In genomic region chr1:168513656-168514404, GRCh38 we compare ENCODE assay signal across 15 cellular contexts. TPM values are rescaled to one million over a fixed set of nuclear protein-coding genes. Genes with fewer than 3 reads are reported as not detected.
DNase-seq lines count a peak whose midpoint lies in the region; ATAC-seq and TF ChIP-seq lines count a peak whose summit lies in the region.
"Had no signal": no experiment of that assay in that cellular context is flagged by ENCODE, and none has a peak within 500 bp of the region (broad histone marks: within the 10 kb centered on the region; RNA-seq: fewer than 3 reads in every experiment).

No MANE protein-coding gene starts in this region.

- no peaks in the 10 kb centered on the region for H3K27me3 Mint-ChIP-seq in CD4-positive, alpha-beta T cell
- H3K27me3 Mint-ChIP-seq in naive thymus-derived CD8-positive, alpha-beta T cell = no peaks in the 10 kb centered on the region

- no peaks in the 10 kb centered on the region for H3K9me3 Mint-ChIP-seq in CD4-positive, alpha-beta T cell
- H3K9me3 Mint-ChIP-seq in naive thymus-derived CD8-positive, alpha-beta T cell = no peaks in the 10 kb centered on the region

- H3K27ac Mint-ChIP-seq in CD4-positive, alpha-beta T cell = peak overlapping the region; percentile 28
- peak overlapping the region; percentile 85 to 96 (median 90) for H3K27ac Mint-ChIP-seq in naive thymus-derived CD8-positive, alpha-beta T cell

- no peak overlapping the region for H3K4me3 ChIP-seq in cardiac fibroblast (replicated peaks in 1 of 2; ENCODE audit: low read depth in 2 of 2, low read length in 2 of 2)
- H3K4me3 ChIP-seq: SK-N-MC had no signal

- intact Hi-C loops in CD4-positive, alpha-beta T cell (cut with DNase I, micrococcal nuclease) = loop anchor here in 1 of 2 experiments (10.0 kb wide), 1 partner anchor 69 kb away; no protein-coding TSS in a partner anchor

- H3K36me3 Mint-ChIP-seq in CD4-positive, alpha-beta T cell (ENCODE audit: low read depth) = no peaks in the 10 kb centered on the region
- no peaks in the 10 kb centered on the region for H3K36me3 Mint-ChIP-seq in naive thymus-derived CD8-positive, alpha-beta T cell

- CTCF ChIA-PET in CD4-positive, alpha-beta T cell (lab: Charles Lee) = no interaction called here

- peak overlapping the region; percentile 69 for H3K4me3 Mint-ChIP-seq in CD4-positive, alpha-beta T cell
- H3K4me3 Mint-ChIP-seq in naive thymus-derived CD8-positive, alpha-beta T cell = peak overlapping the region; percentile 61 to 90 (median 78)

- DNase-seq in CD4-positive, alpha-beta T cell = no peak
- DNase-seq in OCI-M1 (lab: John Stamatoyannopoulos, UW) (peak; percentile 39), cardiac fibroblast (ENCODE audit: low read depth in 2 of 2) (peak; percentile 11 to 65), NCI-H82 treated with DMSO at 0.1 percent for 48 hours (lab: John Stamatoyannopoulos, UW; ENCODE audit: unreplicated experiment) (no peak), NCI-H1930 (lab: John Stamatoyannopoulos, UW) (no peak)
- DNase-seq in naive thymus-derived CD8-positive, alpha-beta T cell = no peak
- DNase-seq: DMS153; foreskin melanocyte; NCI-H1048; NCI-H2227 treated with DMSO at 0.1 percent for 48 hours; stimulated activated CD4-positive, alpha-beta T cell treated with anti-CD3 and anti-CD28 coated beads, Interleukin-12 subunit alpha, Interleukin-12 subunit beta, amount 100 ng/mL, for 4 hours; substantia nigra had no signal

- no peaks in the 10 kb centered on the region for H3K9me3 ChIP-seq in CD4-positive, alpha-beta T cell (ENCODE audit: control insufficient read depth, low read length)

- H3K27ac ChIP-seq in CD4-positive, alpha-beta T cell (ENCODE audit: low read depth, low read length) = no peak overlapping the region
- H3K27ac ChIP-seq: SK-N-MC had no signal

- POLR2A ChIA-PET in CD4-positive, alpha-beta T cell (lab: Charles Lee) = interaction anchor here (0.8 to 2.4 kb wide), 5 partner anchors 8 to 171 kb away, joined by 4 to 8 read pairs (median 5); no protein-coding TSS in a partner anchor
- POLR2A ChIA-PET in naive thymus-derived CD8-positive, alpha-beta T cell (lab: Charles Lee) = interaction anchor here (0.9 to 3.2 kb wide), 6 partner anchors 8 to 854 kb away, joined by 3 to 21 read pairs (median 4); partner anchors contain the start of gene BLZF1

- H3K4me1 Mint-ChIP-seq in CD4-positive, alpha-beta T cell (ENCODE audit: low read depth) = peaks cover 50% of the 10 kb centered on the region
- H3K4me1 Mint-ChIP-seq in naive thymus-derived CD8-positive, alpha-beta T cell = peaks cover 54 to 85% (median 80%) of the 10 kb centered on the region in 4 donors

- ATAC-seq in CD4-positive, alpha-beta T cell (ENCODE audit: poor library complexity) = no peak
- ATAC-seq in naive thymus-derived CD8-positive, alpha-beta T cell = peak in 1 of 2 donors; percentile 28
- ATAC-seq in HG02610 (IDR thresholded peaks at IDR 0.05; ENCODE audit: unreplicated experiment) (no peak), HG02571 (IDR thresholded peaks at IDR 0.05; ENCODE audit: unreplicated experiment) (no peak)

- H3K27me3 ChIP-seq in CD4-positive, alpha-beta T cell (ENCODE audit: control insufficient read depth, insufficient read depth, low read length) = no peaks in the 10 kb centered on the region

- TF ChIP-seq CTCF in CD4-positive, alpha-beta T cell (IDR thresholded peaks at IDR 0.05) = no peak
- TF ChIP-seq CTCF in cardiac fibroblast (IDR thresholded peaks at IDR 0.05; ENCODE audit: low read depth, low read length) = no peak

RNA-seq across cellular contexts. Expression of gene XCL2, which starts 30.0 kb away (rescaled TPM):
- total RNA-seq in CD4-positive, alpha-beta T cell = not detected
- not detected for total RNA-seq in naive thymus-derived CD8-positive, alpha-beta T cell
- 100 to 1,000 TPM in 1 of 3 donors, 1 to 10 TPM in 1, under 1 TPM in 1; 0.39 to 136 (median 1.9) TPM for polyA plus RNA-seq in naive thymus-derived CD8-positive, alpha-beta T cell

Comparison
In these comparisons a context has a peak if more than half of its experiments do, and no peak if none do; other contexts are left out.
1. DNase-seq: peak in OCI-M1 (single experiment) and cardiac fibroblast (2 of 2); none in CD4-positive, alpha-beta T cell (0 of 10), naive thymus-derived CD8-positive, alpha-beta T cell (0 of 10), NCI-H82 treated with DMSO at 0.1 percent for 48 hours (single experiment) and NCI-H1930 (0 of 2).